In genomic region chr6:36523936-36524499, GRCh38 we compare ENCODE assay signal across 1 cellular context.
TF ChIP-seq lines count a peak whose summit lies in the region.

No MANE protein-coding gene starts in this region.

TF ChIP-seq in HepG2, 621 proteins besides CTCF, POLR2A, EP300 and RAD21 (continued from another document):
- 0 out of 2 replicates have a peak, but pooled peaks have one; percentile 19 for TF ChIP-seq ARID5B (CRISPR knock-in tag; IDR thresholded peaks at IDR 0.05)
- TF ChIP-seq ARNT2 (CRISPR knock-in tag; IDR thresholded peaks at IDR 0.05; ENCODE audit: low read depth) = no peak
- TF ChIP-seq SOX13 (IDR thresholded peaks at IDR 0.05) = no peak
- TF ChIP-seq SOX13 (CRISPR knock-in tag; conservative IDR thresholded peaks at IDR 0.05 in 1 of 2, IDR thresholded peaks at IDR 0.05 in 1 of 2) = peak in 1 of 2 experiments; percentile 30; a peak in 1 of 4 replicates
- no peak for TF ChIP-seq ZNF414 (CRISPR knock-in tag; IDR thresholded peaks at IDR 0.05)
- no peak for TF ChIP-seq ZBTB39 (CRISPR knock-in tag; IDR thresholded peaks at IDR 0.05)
- TF ChIP-seq RXRB (CRISPR knock-in tag; IDR thresholded peaks at IDR 0.05; ENCODE audit: borderline replicate concordance) = 0 out of 2 replicates have a peak, but pooled peaks have one; percentile 9
- TF ChIP-seq MAZ (IDR thresholded peaks at IDR 0.05; ENCODE audit: borderline replicate concordance, low read depth, low read length) = no peak
- no peak for TF ChIP-seq MAZ (CRISPR knock-in tag; IDR thresholded peaks at IDR 0.05; ENCODE audit: low read depth)
- TF ChIP-seq SALL1 (CRISPR knock-in tag; IDR thresholded peaks at IDR 0.05) = no peak
- TF ChIP-seq FOXA3 (CRISPR knock-in tag; IDR thresholded peaks at IDR 0.05) = peak; percentile 61
- 0 out of 2 replicates have a peak, but pooled peaks have one; percentile 15 for TF ChIP-seq ZMYM3 (CRISPR knock-in tag; IDR thresholded peaks at IDR 0.05)
- TF ChIP-seq SOX6 (IDR thresholded peaks at IDR 0.05) = no peak
- TF ChIP-seq SOX6 (CRISPR knock-in tag; IDR thresholded peaks at IDR 0.05) = peak; percentile 36; the same call in 1 of the 2 replicates
- peak; percentile 76 for TF ChIP-seq ZNF629 (CRISPR knock-in tag; conservative IDR thresholded peaks at IDR 0.05)
- TF ChIP-seq ZNF761 (CRISPR knock-in tag; conservative IDR thresholded peaks at IDR 0.05) = no peak
- TF ChIP-seq ZNF816 (CRISPR knock-in tag; IDR thresholded peaks at IDR 0.05; ENCODE audit: borderline replicate concordance) = no peak
- TF ChIP-seq MYNN (CRISPR knock-in tag; IDR thresholded peaks at IDR 0.05; ENCODE audit: low read depth) = no peak
- no peak for TF ChIP-seq ZNF136 (CRISPR knock-in tag; IDR thresholded peaks at IDR 0.05; ENCODE audit: low read depth)
TF ChIP-seq in HepG2: peak in this region for 14.
